Comparison of ENCODE assay signal across 20 cellular contexts in the genomic region with DNA sequence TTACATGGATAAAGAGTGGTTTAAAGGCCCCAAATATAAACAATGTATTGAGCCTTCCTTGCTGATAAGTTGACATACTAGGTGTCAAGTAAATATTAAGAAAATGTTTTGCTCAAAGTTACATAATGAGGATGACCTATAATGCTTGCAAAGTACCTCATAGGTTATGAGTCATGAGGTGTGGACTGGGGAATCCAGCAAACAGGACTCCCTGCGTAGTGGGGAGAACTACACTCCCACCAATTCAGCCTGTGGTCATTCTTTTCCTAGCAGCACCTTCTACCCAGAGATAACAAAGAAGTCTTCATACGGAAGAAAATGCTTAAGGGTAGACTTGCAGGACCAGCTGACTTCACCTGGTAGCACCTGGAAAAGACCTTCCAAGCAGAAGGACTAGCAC.
"Had no signal": no experiment of that assay in that cellular context is flagged by ENCODE, and none has a peak within 500 bp of the region (broad histone marks: within the 10 kb centered on the region; RNA-seq: fewer than 3 reads in every experiment).

No MANE protein-coding gene starts in this region.

- H3K4me3 ChIP-seq: gastrocnemius medialis, left ventricle myocardium inferior, right atrium auricular region, tibial artery had no signal

- H3K9me3 ChIP-seq: gastrocnemius medialis, right atrium auricular region, tibial artery had no signal

- H3K27me3 Mint-ChIP-seq: activated CD4-positive, alpha-beta T cell treated with anti-CD3 and anti-CD28 coated beads, Interleukin-2, amount 10 ng/mL, durations not matched to agents 24 days and 14 days; activated naive CD8-positive, alpha-beta T cell treated with anti-CD3 and anti-CD28 coated beads, Interleukin-2, amount 10 ng/mL, durations not matched to agents 7 days and 5 days; progenitor cell of endocrine pancreas had no signal

- ATAC-seq: activated CD8-positive, alpha-beta T cell treated with anti-CD3 and anti-CD28 coated beads for 36 hours; esophagus mucosa; gastrocnemius medialis; stimulated activated naive CD8-positive, alpha-beta T cell treated with anti-CD3 and anti-CD28 coated beads, Interleukin-15, Interleukin-2, amounts not matched to agents 100 U/mL and 50 U/mL, for 24 hours had no signal

- H3K4me1 Mint-ChIP-seq: activated CD4-positive, alpha-beta T cell treated with anti-CD3 and anti-CD28 coated beads, Interleukin-2, amount 10 ng/mL, durations not matched to agents 24 days and 14 days; activated naive CD8-positive, alpha-beta T cell treated with anti-CD3 and anti-CD28 coated beads, Interleukin-2, amount 10 ng/mL, durations not matched to agents 7 days and 5 days; memory B cell had no signal

- H3K4me1 ChIP-seq: gastrocnemius medialis, right atrium auricular region, tibial artery had no signal

- H3K9me3 Mint-ChIP-seq: activated T-cell treated with anti-CD3 and anti-CD28 coated beads, Interleukin-2, amount 50 U/mL, for 24 hours; activated T-helper 2 cell treated with anti-CD3 and anti-CD28 coated beads, Interferon-gamma antibody, Interleukin-2, Interleukin-4, amounts not matched to agents 10 μg/mL and 5 μg/mL and 100 μg/mL, durations not matched to agents 14 hours and 24 hours and 36 hours had no signal

- DNase-seq: activated CD4-positive, alpha-beta T cell treated with anti-CD3 and anti-CD28 coated beads, Interleukin-2, amount 10 ng/mL, durations not matched to agents 24 days and 14 days; activated CD8-positive, alpha-beta T cell treated with anti-CD3 and anti-CD28 coated beads for 36 hours; activated naive CD4-positive, alpha-beta T cell treated with Interleukin-2 at 50 U/mL for 16 hours; activated naive CD8-positive, alpha-beta T cell treated with anti-CD3 and anti-CD28 coated beads, Interleukin-2, amount 10 ng/mL, durations not matched to agents 7 days and 5 days; activated T-cell treated with anti-CD3 and anti-CD28 coated beads, Interleukin-2, amount 50 U/mL, for 24 hours; amygdala; cortex of kidney; gastrocnemius medialis; head of caudate nucleus; kidney; left ventricle myocardium inferior; stimulated activated CD4-positive, alpha-beta T cell treated with anti-CD3 and anti-CD28 coated beads, Interleukin-2, amount 100 ng/mL, for 24 hours; stimulated activated naive CD8-positive, alpha-beta T cell treated with anti-CD3 and anti-CD28 coated beads, Interleukin-15, Interleukin-2, amounts not matched to agents 100 U/mL and 50 U/mL, for 24 hours; substantia nigra; tibial artery had no signal

- H3K4me3 Mint-ChIP-seq: activated CD4-positive, alpha-beta T cell treated with anti-CD3 and anti-CD28 coated beads, Interleukin-2, amount 10 ng/mL, durations not matched to agents 24 days and 14 days; activated CD8-positive, alpha-beta T cell treated with anti-CD3 and anti-CD28 coated beads for 36 hours; activated naive CD8-positive, alpha-beta T cell treated with anti-CD3 and anti-CD28 coated beads, Interleukin-2, amount 10 ng/mL, durations not matched to agents 7 days and 5 days; activated T-cell treated with anti-CD3 and anti-CD28 coated beads, Interleukin-2, amount 50 U/mL, for 24 hours; memory B cell had no signal

- H3K27ac Mint-ChIP-seq: activated CD4-positive, alpha-beta T cell treated with anti-CD3 and anti-CD28 coated beads, Interleukin-2, amount 10 ng/mL, durations not matched to agents 24 days and 14 days; activated CD8-positive, alpha-beta T cell treated with anti-CD3 and anti-CD28 coated beads for 36 hours; activated naive CD8-positive, alpha-beta T cell treated with anti-CD3 and anti-CD28 coated beads, Interleukin-2, amount 10 ng/mL, durations not matched to agents 7 days and 5 days; activated T-cell treated with anti-CD3 and anti-CD28 coated beads, Interleukin-2, amount 50 U/mL, for 24 hours; activated T-helper 2 cell treated with anti-CD3 and anti-CD28 coated beads, Interferon-gamma antibody, Interleukin-2, Interleukin-4, amounts not matched to agents 10 μg/mL and 5 μg/mL and 100 μg/mL, durations not matched to agents 14 hours and 24 hours and 36 hours; memory B cell; progenitor cell of endocrine pancreas had no signal

- H3K27me3 ChIP-seq: gastrocnemius medialis, right atrium auricular region, tibial artery had no signal

- H3K27ac ChIP-seq: gastrocnemius medialis, left ventricle myocardium inferior, right atrium auricular region, tibial artery had no signal

- H3K36me3 ChIP-seq: gastrocnemius medialis, left ventricle myocardium inferior, right atrium auricular region, tibial artery had no signal

- H3K36me3 Mint-ChIP-seq: activated naive CD8-positive, alpha-beta T cell treated with anti-CD3 and anti-CD28 coated beads, Interleukin-2, amount 10 ng/mL, durations not matched to agents 7 days and 5 days; memory B cell had no signal
